ENCODE assay signal across 1 cellular context in the genomic region with DNA sequence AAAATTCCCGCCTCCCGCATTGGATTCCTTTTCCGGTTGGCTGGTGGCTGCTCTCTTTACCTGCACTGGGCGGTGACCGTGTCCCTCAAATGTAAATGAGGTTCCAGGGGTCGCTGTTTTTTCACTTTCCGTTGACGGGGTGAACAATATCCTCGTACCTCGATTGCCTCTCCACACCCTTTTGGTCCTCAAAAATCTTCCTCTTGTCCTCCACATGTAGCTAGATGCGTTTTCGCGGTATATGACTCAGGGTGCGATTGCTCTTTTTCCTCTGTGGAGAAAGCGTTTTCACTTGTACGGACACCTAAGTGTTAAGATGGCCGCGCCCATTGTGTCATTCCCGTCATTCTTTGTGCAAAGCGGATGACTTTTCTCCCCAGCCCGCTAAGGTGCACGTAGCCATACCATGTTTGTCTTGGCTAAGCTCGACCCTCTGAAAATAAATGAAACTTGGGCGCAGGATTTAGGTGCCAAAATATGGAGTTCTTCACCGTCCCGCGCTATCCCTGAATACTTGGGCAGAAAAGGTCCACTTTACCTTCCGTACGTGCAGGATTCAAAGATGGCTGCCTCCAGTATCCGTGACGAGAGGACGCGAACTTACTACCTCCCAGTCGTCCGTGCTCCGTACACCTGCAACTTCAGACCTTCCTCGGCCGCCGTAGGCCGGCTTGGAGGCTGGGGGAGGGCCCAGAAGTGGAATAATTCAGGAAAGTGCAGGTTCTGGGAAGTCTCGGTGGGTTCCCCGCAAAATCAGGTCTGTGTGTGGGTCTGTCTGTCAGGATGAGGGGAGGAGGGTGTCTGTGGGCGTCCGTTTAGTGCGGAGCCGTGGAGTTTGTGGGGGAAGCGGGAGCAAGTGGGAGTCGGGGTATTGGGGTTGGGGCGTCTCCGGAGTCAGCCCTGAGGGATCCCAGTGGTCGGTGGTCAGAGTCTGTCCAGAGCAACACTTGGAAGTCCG.
TF ChIP-seq lines count a peak whose summit lies in the region.

A gene (plus strand): TSS at position 689 of the 958 bp plus-strand sequence. CDS start 8,749 bp downstream, outside the sequence.

TF ChIP-seq in K562, 482 proteins besides CTCF, POLR2A, EP300 and RAD21 (continued from another document and continues in another):
- TF ChIP-seq, protein P1, sequence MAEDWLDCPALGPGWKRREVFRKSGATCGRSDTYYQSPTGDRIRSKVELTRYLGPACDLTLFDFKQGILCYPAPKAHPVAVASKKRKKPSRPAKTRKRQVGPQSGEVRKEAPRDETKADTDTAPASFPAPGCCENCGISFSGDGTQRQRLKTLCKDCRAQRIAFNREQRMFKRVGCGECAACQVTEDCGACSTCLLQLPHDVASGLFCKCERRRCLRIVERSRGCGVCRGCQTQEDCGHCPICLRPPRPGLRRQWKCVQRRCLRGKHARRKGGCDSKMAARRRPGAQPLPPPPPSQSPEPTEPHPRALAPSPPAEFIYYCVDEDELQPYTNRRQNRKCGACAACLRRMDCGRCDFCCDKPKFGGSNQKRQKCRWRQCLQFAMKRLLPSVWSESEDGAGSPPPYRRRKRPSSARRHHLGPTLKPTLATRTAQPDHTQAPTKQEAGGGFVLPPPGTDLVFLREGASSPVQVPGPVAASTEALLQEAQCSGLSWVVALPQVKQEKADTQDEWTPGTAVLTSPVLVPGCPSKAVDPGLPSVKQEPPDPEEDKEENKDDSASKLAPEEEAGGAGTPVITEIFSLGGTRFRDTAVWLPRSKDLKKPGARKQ (CRISPR knock-in tag; IDR thresholded peaks at IDR 0.05) = 0 out of 2 replicates have a peak, but pooled peaks have one; percentile 2
- TF ChIP-seq CREB1 (IDR thresholded peaks at IDR 0.05) = peak; percentile 60; the same call in 1 of the 2 replicates
- peak; percentile 35; the same call in 1 of the 2 replicates for TF ChIP-seq CREB1 (CRISPR knock-in tag; IDR thresholded peaks at IDR 0.05)
- peak; percentile 21; the same call in 1 of the 2 replicates for TF ChIP-seq BCL6 (CRISPR knock-in tag; IDR thresholded peaks at IDR 0.05)
- TF ChIP-seq RBBP5 (IDR thresholded peaks at IDR 0.05; ENCODE audit: borderline replicate concordance, insufficient read depth, low read length, poor library complexity, severe bottlenecking) = peak; percentile 63
- TF ChIP-seq BMI1 (IDR thresholded peaks at IDR 0.05; ENCODE audit: low read length) = no peak
- TF ChIP-seq SMARCC2 (IDR thresholded peaks at IDR 0.05; ENCODE audit: low read depth) = no peak
- 0 out of 2 replicates have a peak, but pooled peaks have one; percentile 62 for TF ChIP-seq NR4A1 (CRISPR knock-in tag; IDR thresholded peaks at IDR 0.05)
- TF ChIP-seq NR4A1 (tag; IDR thresholded peaks at IDR 0.05) = no peak
- TF ChIP-seq BACH1 (tag; IDR thresholded peaks at IDR 0.05) = peak; percentile 58; the same call in 1 of the 2 replicates
- TF ChIP-seq DMBX1 (CRISPR knock-in tag; IDR thresholded peaks at IDR 0.05; ENCODE audit: borderline replicate concordance) = 0 out of 2 replicates have a peak, but pooled peaks have one; percentile 35
- no peak for TF ChIP-seq ZNF197 (CRISPR knock-in tag; IDR thresholded peaks at IDR 0.05; ENCODE audit: low read depth)
- no peak for TF ChIP-seq PHB2 (IDR thresholded peaks at IDR 0.05; ENCODE audit: low read depth)
- no peak for TF ChIP-seq SNRNP70 (optimal IDR thresholded peaks at IDR 0.05; ENCODE audit: low read depth, low read length)
- TF ChIP-seq JUND (IDR thresholded peaks at IDR 0.05; ENCODE audit: borderline replicate concordance, low read depth, low read length) = 0 out of 2 replicates have a peak, but pooled peaks have one; percentile 27
- peak; percentile 40; the same call in 2 of the 3 replicates for TF ChIP-seq JUND (tag; IDR thresholded peaks at IDR 0.05; ENCODE audit: borderline replicate concordance, low read depth, low read length)
- TF ChIP-seq TAL1 (IDR thresholded peaks at IDR 0.05) = no peak
- no peak for TF ChIP-seq ZSCAN29 (IDR thresholded peaks at IDR 0.05)
- peak; percentile 52 for TF ChIP-seq CXXC5 (CRISPR knock-in tag; IDR thresholded peaks at IDR 0.05)
- TF ChIP-seq, protein P2, sequence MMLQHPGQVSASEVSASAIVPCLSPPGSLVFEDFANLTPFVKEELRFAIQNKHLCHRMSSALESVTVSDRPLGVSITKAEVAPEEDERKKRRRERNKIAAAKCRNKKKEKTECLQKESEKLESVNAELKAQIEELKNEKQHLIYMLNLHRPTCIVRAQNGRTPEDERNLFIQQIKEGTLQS (IDR thresholded peaks at IDR 0.05) = peak; percentile 26; the same call in 1 of the 2 replicates
- TF ChIP-seq, protein P2 (CRISPR knock-in tag; conservative IDR thresholded peaks at IDR 0.05) = peak; percentile 26; the same call in 1 of the 2 replicates
- no peak for TF ChIP-seq ZNF445 (CRISPR knock-in tag; IDR thresholded peaks at IDR 0.05; ENCODE audit: low read depth)
- TF ChIP-seq EGR1 (conservative IDR thresholded peaks at IDR 0.05) = peak; percentile 31; the same call in 1 of the 2 replicates
- no peak for TF ChIP-seq POLR2H (tag; IDR thresholded peaks at IDR 0.05; ENCODE audit: low read depth)
- TF ChIP-seq NR2F6 (CRISPR knock-in tag; IDR thresholded peaks at IDR 0.05) = no peak
- peak; percentile 95 for TF ChIP-seq L3MBTL2 (IDR thresholded peaks at IDR 0.05)
- no peak for TF ChIP-seq HDAC6 (IDR thresholded peaks at IDR 0.05; ENCODE audit: low read depth, low read length)
- peak; percentile 92 for TF ChIP-seq ZBTB17 (CRISPR knock-in tag; IDR thresholded peaks at IDR 0.05)
- peak; percentile 93 to 96 (median 94) for TF ChIP-seq YY1 (IDR thresholded peaks at IDR 0.05; ENCODE audit: borderline replicate concordance in 1 of 3, control insufficient read depth in 1 of 3, extremely low read depth in 1 of 3, insufficient read depth in 3 of 3, insufficient read length in 1 of 3, insufficient replicate concordance in 2 of 3, low read depth in 1 of 3, low read length in 2 of 3)
- TF ChIP-seq, protein P3, sequence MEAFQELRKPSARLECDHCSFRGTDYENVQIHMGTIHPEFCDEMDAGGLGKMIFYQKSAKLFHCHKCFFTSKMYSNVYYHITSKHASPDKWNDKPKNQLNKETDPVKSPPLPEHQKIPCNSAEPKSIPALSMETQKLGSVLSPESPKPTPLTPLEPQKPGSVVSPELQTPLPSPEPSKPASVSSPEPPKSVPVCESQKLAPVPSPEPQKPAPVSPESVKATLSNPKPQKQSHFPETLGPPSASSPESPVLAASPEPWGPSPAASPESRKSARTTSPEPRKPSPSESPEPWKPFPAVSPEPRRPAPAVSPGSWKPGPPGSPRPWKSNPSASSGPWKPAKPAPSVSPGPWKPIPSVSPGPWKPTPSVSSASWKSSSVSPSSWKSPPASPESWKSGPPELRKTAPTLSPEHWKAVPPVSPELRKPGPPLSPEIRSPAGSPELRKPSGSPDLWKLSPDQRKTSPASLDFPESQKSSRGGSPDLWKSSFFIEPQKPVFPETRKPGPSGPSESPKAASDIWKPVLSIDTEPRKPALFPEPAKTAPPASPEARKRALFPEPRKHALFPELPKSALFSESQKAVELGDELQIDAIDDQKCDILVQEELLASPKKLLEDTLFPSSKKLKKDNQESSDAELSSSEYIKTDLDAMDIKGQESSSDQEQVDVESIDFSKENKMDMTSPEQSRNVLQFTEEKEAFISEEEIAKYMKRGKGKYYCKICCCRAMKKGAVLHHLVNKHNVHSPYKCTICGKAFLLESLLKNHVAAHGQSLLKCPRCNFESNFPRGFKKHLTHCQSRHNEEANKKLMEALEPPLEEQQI (IDR thresholded peaks at IDR 0.05) = no peak
- TF ChIP-seq, protein P4, sequence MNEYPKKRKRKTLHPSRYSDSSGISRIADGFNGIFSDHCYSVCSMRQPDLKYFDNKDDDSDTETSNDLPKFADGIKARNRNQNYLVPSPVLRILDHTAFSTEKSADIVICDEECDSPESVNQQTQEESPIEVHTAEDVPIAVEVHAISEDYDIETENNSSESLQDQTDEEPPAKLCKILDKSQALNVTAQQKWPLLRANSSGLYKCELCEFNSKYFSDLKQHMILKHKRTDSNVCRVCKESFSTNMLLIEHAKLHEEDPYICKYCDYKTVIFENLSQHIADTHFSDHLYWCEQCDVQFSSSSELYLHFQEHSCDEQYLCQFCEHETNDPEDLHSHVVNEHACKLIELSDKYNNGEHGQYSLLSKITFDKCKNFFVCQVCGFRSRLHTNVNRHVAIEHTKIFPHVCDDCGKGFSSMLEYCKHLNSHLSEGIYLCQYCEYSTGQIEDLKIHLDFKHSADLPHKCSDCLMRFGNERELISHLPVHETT (CRISPR knock-in tag; conservative IDR thresholded peaks at IDR 0.05 in 1 of 2, IDR thresholded peaks at IDR 0.05 in 1 of 2) = peak in 1 of 2 experiments; percentile 76; a peak in 2 of 4 replicates
- no peak for TF ChIP-seq ZNF184 (CRISPR knock-in tag; IDR thresholded peaks at IDR 0.05)
- peak; percentile 80 for TF ChIP-seq PHF20 (IDR thresholded peaks at IDR 0.05; ENCODE audit: partially characterized antibody)
- peak in 1 of 2 experiments; percentile 75; a peak in 2 of 4 replicates for TF ChIP-seq HDAC1 (IDR thresholded peaks at IDR 0.05)
- TF ChIP-seq, protein P5, sequence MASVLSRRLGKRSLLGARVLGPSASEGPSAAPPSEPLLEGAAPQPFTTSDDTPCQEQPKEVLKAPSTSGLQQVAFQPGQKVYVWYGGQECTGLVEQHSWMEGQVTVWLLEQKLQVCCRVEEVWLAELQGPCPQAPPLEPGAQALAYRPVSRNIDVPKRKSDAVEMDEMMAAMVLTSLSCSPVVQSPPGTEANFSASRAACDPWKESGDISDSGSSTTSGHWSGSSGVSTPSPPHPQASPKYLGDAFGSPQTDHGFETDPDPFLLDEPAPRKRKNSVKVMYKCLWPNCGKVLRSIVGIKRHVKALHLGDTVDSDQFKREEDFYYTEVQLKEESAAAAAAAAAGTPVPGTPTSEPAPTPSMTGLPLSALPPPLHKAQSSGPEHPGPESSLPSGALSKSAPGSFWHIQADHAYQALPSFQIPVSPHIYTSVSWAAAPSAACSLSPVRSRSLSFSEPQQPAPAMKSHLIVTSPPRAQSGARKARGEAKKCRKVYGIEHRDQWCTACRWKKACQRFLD (CRISPR knock-in tag; IDR thresholded peaks at IDR 0.05) = peak; percentile 80
- TF ChIP-seq CBX3 (IDR thresholded peaks at IDR 0.05; ENCODE audit: borderline replicate concordance in 1 of 2, low read length in 2 of 2) = peak in 1 of 2 experiments; percentile 62; a peak in 2 of 3 replicates
- TF ChIP-seq PCBP1 (IDR thresholded peaks at IDR 0.05; ENCODE audit: low read depth, low read length, poor library complexity, severe bottlenecking) = no peak
- TF ChIP-seq, protein P6, sequence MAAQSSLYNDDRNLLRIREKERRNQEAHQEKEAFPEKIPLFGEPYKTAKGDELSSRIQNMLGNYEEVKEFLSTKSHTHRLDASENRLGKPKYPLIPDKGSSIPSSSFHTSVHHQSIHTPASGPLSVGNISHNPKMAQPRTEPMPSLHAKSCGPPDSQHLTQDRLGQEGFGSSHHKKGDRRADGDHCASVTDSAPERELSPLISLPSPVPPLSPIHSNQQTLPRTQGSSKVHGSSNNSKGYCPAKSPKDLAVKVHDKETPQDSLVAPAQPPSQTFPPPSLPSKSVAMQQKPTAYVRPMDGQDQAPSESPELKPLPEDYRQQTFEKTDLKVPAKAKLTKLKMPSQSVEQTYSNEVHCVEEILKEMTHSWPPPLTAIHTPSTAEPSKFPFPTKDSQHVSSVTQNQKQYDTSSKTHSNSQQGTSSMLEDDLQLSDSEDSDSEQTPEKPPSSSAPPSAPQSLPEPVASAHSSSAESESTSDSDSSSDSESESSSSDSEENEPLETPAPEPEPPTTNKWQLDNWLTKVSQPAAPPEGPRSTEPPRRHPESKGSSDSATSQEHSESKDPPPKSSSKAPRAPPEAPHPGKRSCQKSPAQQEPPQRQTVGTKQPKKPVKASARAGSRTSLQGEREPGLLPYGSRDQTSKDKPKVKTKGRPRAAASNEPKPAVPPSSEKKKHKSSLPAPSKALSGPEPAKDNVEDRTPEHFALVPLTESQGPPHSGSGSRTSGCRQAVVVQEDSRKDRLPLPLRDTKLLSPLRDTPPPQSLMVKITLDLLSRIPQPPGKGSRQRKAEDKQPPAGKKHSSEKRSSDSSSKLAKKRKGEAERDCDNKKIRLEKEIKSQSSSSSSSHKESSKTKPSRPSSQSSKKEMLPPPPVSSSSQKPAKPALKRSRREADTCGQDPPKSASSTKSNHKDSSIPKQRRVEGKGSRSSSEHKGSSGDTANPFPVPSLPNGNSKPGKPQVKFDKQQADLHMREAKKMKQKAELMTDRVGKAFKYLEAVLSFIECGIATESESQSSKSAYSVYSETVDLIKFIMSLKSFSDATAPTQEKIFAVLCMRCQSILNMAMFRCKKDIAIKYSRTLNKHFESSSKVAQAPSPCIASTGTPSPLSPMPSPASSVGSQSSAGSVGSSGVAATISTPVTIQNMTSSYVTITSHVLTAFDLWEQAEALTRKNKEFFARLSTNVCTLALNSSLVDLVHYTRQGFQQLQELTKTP (IDR thresholded peaks at IDR 0.05; ENCODE audit: low read depth in 1 of 2, partially characterized antibody in 2 of 2) = peak in 1 of 2 experiments; percentile 82
- TF ChIP-seq, protein P7, sequence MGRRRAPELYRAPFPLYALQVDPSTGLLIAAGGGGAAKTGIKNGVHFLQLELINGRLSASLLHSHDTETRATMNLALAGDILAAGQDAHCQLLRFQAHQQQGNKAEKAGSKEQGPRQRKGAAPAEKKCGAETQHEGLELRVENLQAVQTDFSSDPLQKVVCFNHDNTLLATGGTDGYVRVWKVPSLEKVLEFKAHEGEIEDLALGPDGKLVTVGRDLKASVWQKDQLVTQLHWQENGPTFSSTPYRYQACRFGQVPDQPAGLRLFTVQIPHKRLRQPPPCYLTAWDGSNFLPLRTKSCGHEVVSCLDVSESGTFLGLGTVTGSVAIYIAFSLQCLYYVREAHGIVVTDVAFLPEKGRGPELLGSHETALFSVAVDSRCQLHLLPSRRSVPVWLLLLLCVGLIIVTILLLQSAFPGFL (CRISPR knock-in tag; IDR thresholded peaks at IDR 0.05) = 0 out of 2 replicates have a peak, but pooled peaks have one; percentile 63
- no peak for TF ChIP-seq KDM5B (IDR thresholded peaks at IDR 0.05; ENCODE audit: insufficient replicate concordance, low read depth, low read length)
- TF ChIP-seq ARNT (IDR thresholded peaks at IDR 0.05) = 0 out of 4 replicates have a peak, but pooled peaks have one; percentile 17 to 28
- TF ChIP-seq, protein P8, sequence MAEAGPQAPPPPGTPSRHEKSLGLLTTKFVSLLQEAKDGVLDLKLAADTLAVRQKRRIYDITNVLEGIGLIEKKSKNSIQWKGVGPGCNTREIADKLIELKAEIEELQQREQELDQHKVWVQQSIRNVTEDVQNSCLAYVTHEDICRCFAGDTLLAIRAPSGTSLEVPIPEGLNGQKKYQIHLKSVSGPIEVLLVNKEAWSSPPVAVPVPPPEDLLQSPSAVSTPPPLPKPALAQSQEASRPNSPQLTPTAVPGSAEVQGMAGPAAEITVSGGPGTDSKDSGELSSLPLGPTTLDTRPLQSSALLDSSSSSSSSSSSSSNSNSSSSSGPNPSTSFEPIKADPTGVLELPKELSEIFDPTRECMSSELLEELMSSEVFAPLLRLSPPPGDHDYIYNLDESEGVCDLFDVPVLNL (CRISPR knock-in tag; IDR thresholded peaks at IDR 0.05; ENCODE audit: low read depth) = no peak
- peak; percentile 41; the same call in 1 of the 2 replicates for TF ChIP-seq XRCC5 (IDR thresholded peaks at IDR 0.05; ENCODE audit: low read depth, low read length)
